Comparison of ENCODE assay signal across 15 cellular contexts in genomic region chr16:68338326-68339119, GRCh38.
"Had no signal": no experiment of that assay in that cellular context is flagged by ENCODE, and none has a peak within 500 bp of the region (broad histone marks: within the 10 kb centered on the region; RNA-seq: fewer than 3 reads in every experiment).

No MANE protein-coding gene starts in this region.

- DNase-seq: dermis blood vessel endothelial cell; heart left ventricle; hippocampal formation; mucosa of descending colon; naive thymus-derived CD8-positive, alpha-beta T cell; sigmoid colon; stimulated activated CD4-positive, alpha-beta T cell treated with anti-CD3 and anti-CD28 coated beads, Interleukin-12 subunit alpha, Interleukin-12 subunit beta, amount 100 ng/mL, for 4 hours; stimulated activated naive CD8-positive, alpha-beta T cell treated with anti-CD3 and anti-CD28 coated beads, Interleukin-15, Interleukin-2, amounts not matched to agents 100 U/mL and 50 U/mL, for 24 hours; tibial artery; upper lobe of left lung had no signal

- H3K9me3 ChIP-seq: heart left ventricle, mucosa of descending colon, sigmoid colon, suprapubic skin, tibial artery, upper lobe of left lung, vagina had no signal

- ATAC-seq: esophagus mucosa; heart left ventricle; left lobe of liver; mucosa of descending colon; naive thymus-derived CD8-positive, alpha-beta T cell; stimulated activated naive CD8-positive, alpha-beta T cell treated with anti-CD3 and anti-CD28 coated beads, Interleukin-15, Interleukin-2, amounts not matched to agents 100 U/mL and 50 U/mL, for 24 hours had no signal

- H3K9me3 Mint-ChIP-seq: naive thymus-derived CD8-positive, alpha-beta T cell had no signal

- H3K27ac ChIP-seq: heart left ventricle, sigmoid colon, skin epidermis, suprapubic skin, tibial artery, upper lobe of left lung, vagina had no signal

- H3K27me3 Mint-ChIP-seq: naive thymus-derived CD8-positive, alpha-beta T cell had no signal

- H3K4me1 ChIP-seq: sigmoid colon, tibial artery, vagina had no signal

- H3K4me3 Mint-ChIP-seq: naive thymus-derived CD8-positive, alpha-beta T cell had no signal

- H3K27me3 ChIP-seq: heart left ventricle, sigmoid colon, suprapubic skin, tibial artery, upper lobe of left lung, vagina had no signal

- H3K4me3 ChIP-seq: heart left ventricle, mucosa of descending colon, sigmoid colon, skin epidermis, suprapubic skin, tibial artery, upper lobe of left lung, vagina had no signal
